In genomic region chr10:76559889-76560215, GRCh38 we compare ENCODE assay signal across 20 cellular contexts.
DNase-seq lines count a peak whose midpoint lies in the region; ATAC-seq and TF ChIP-seq lines count a peak whose summit lies in the region.
"Had no signal": no experiment of that assay in that cellular context is flagged by ENCODE, and none has a peak within 500 bp of the region (broad histone marks: within the 10 kb centered on the region; RNA-seq: fewer than 3 reads in every experiment).

No MANE protein-coding gene starts in this region.

- H3K27ac ChIP-seq in ACC112 (ENCODE audit: low read depth, low read length) (peak overlapping the region; percentile 81), esophagus squamous epithelium (peak overlapping the region in 3 of 4 donors; percentile 18 to 69 (median 66))

- peaks cover 2% of the 10 kb centered on the region for H3K36me3 Mint-ChIP-seq in osteocyte (ENCODE audit: unreplicated experiment)
- H3K36me3 Mint-ChIP-seq: naive B cell had no signal

- H3K4me1 ChIP-seq in ACC112 (ENCODE audit: control insufficient read depth, insufficient read depth, low read length, unreplicated experiment) (peaks cover 31% of the 10 kb centered on the region), esophagus squamous epithelium (peaks cover 0 to 24% (median 5%) of the 10 kb centered on the region in 3 donors)

- no peaks in the 10 kb centered on the region for H3K27me3 Mint-ChIP-seq in osteocyte (ENCODE audit: unreplicated experiment)
- H3K27me3 Mint-ChIP-seq: activated CD4-positive, alpha-beta T cell treated with anti-CD3 and anti-CD28 coated beads, Interleukin-2, amount 10 ng/mL, durations not matched to agents 24 days and 14 days; central memory CD8-positive, alpha-beta T cell; stimulated activated naive CD8-positive, alpha-beta T cell treated with anti-CD3 and anti-CD28 coated beads, Interleukin-15, amount 100 ng/mL, for 72 hours had no signal

- H3K4me3 ChIP-seq in ACC112 (ENCODE audit: low read depth, low read length) (no peak overlapping the region), esophagus squamous epithelium (no peak overlapping the region)
- H3K4me3 ChIP-seq: lung had no signal

- no peaks in the 10 kb centered on the region for H3K9me3 ChIP-seq in esophagus squamous epithelium

- peaks cover 45% of the 10 kb centered on the region for H3K4me1 Mint-ChIP-seq in osteocyte (ENCODE audit: unreplicated experiment)
- H3K4me1 Mint-ChIP-seq: activated CD4-positive, alpha-beta T cell treated with anti-CD3 and anti-CD28 coated beads, Interleukin-2, amount 10 ng/mL, durations not matched to agents 24 days and 14 days; central memory CD8-positive, alpha-beta T cell; naive B cell; stimulated activated naive CD8-positive, alpha-beta T cell treated with anti-CD3 and anti-CD28 coated beads, Interleukin-15, amount 100 ng/mL, for 72 hours had no signal

- H2AFZ ChIP-seq in ACC112 (ENCODE audit: low read length, unreplicated experiment): no peak overlapping the region

- no peaks in the 10 kb centered on the region for H3K79me2 ChIP-seq in ACC112 (ENCODE audit: control insufficient read depth, insufficient read depth, low read length, unreplicated experiment)

- peaks cover 7% of the 10 kb centered on the region for H3K9me3 Mint-ChIP-seq in osteocyte (ENCODE audit: unreplicated experiment)
- H3K9me3 Mint-ChIP-seq: activated CD4-positive, alpha-beta T cell treated with anti-CD3 and anti-CD28 coated beads, Interleukin-2, amount 10 ng/mL, durations not matched to agents 24 days and 14 days; stimulated activated naive CD8-positive, alpha-beta T cell treated with anti-CD3 and anti-CD28 coated beads, Interleukin-15, amount 100 ng/mL, for 72 hours had no signal

- H3K27me3 ChIP-seq in ACC112 (ENCODE audit: insufficient read depth, low read length): no peaks in the 10 kb centered on the region
- H3K27me3 ChIP-seq in esophagus squamous epithelium: no peaks in the 10 kb centered on the region

- WGBS in esophagus squamous epithelium, 2 donors: 78 to 88% methylated on average over 1 of the region's 1 CpG

- no peak for TF ChIP-seq CTCF in esophagus squamous epithelium (IDR thresholded peaks at IDR 0.05)
- TF ChIP-seq CTCF in osteocyte (IDR thresholded peaks at IDR 0.05): no peak

- no peak for TF ChIP-seq POLR2A in esophagus squamous epithelium (IDR thresholded peaks at IDR 0.05)

- H3K4me3 Mint-ChIP-seq in osteocyte (ENCODE audit: unreplicated experiment): no peak overlapping the region
- H3K4me3 Mint-ChIP-seq: activated CD4-positive, alpha-beta T cell treated with anti-CD3 and anti-CD28 coated beads, Interleukin-2, amount 10 ng/mL, durations not matched to agents 24 days and 14 days; central memory CD8-positive, alpha-beta T cell; naive B cell; stimulated activated naive CD8-positive, alpha-beta T cell treated with anti-CD3 and anti-CD28 coated beads, Interleukin-15, amount 100 ng/mL, for 72 hours had no signal

- DNase-seq in M059J (ENCODE audit: low read depth) (peak; percentile 44), esophagus squamous epithelium (lab: John Stamatoyannopoulos, UW) (no peak), osteocyte (ENCODE audit: extremely low spot score, unreplicated experiment) (no peak), GOT3 (lab: John Stamatoyannopoulos, UW) (no peak), SW480 (ENCODE audit: low spot score) (no peak), cerebellum (ENCODE audit: low spot score) (no peak)
- DNase-seq: activated CD4-positive, alpha-beta T cell treated with anti-CD3 and anti-CD28 coated beads, Interleukin-2, amount 10 ng/mL, durations not matched to agents 24 days and 14 days; activated effector memory CD4-positive, alpha-beta T cell treated with Interleukin-2 at 50 U/mL for 16 hours; DMS53; effector memory CD4-positive, alpha-beta T cell; KBM-7; naive B cell; NCI-H1048; NCI-H2029 treated with DMSO at 0.1 percent for 48 hours; NCI-H510A; stimulated activated naive CD8-positive, alpha-beta T cell treated with anti-CD3 and anti-CD28 coated beads, Interleukin-15, amount 100 ng/mL, for 72 hours had no signal

- H3K36me3 ChIP-seq in ACC112 (ENCODE audit: insufficient read depth, low read length): no peaks in the 10 kb centered on the region
- no peaks in the 10 kb centered on the region for H3K36me3 ChIP-seq in esophagus squamous epithelium

- intact Hi-C loops in esophagus squamous epithelium (cut with DNase I): no loop called here

- H3K27ac Mint-ChIP-seq in osteocyte (ENCODE audit: unreplicated experiment): peak overlapping the region; percentile 91
- H3K27ac Mint-ChIP-seq: activated CD4-positive, alpha-beta T cell treated with anti-CD3 and anti-CD28 coated beads, Interleukin-2, amount 10 ng/mL, durations not matched to agents 24 days and 14 days; naive B cell; stimulated activated naive CD8-positive, alpha-beta T cell treated with anti-CD3 and anti-CD28 coated beads, Interleukin-15, amount 100 ng/mL, for 72 hours had no signal

- ATAC-seq in GM18858 (IDR thresholded peaks at IDR 0.05; ENCODE audit: unreplicated experiment): no peak
- ATAC-seq: stimulated activated naive CD8-positive, alpha-beta T cell treated with anti-CD3 and anti-CD28 coated beads, Interleukin-15, amount 100 ng/mL, for 72 hours had no signal
